In the genomic region with DNA sequence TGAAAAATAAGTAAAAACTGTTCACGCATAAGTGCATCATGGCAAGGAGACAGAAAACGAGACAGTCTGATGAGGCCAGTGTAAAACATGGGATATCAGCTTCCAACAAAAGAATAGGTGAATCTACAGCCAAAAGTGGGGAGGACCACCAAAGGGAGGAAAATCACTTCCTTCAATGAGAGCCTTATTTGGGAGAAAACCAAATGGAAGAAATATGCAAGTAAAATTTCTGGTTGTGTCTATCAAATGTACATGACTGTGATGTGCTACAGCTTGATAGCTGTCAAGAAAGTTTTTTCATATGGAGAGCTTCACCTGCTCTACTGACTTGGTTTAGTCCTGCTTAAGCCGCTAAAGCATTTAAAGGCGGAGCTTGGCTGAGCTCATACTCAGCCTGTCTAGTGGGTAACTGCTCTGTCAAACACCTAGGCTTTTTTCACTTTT, we compare ENCODE assay signal across 11 cellular contexts.
DNase-seq lines count a peak whose midpoint lies in the region; ATAC-seq, FAIRE-seq and TF ChIP-seq lines count a peak whose summit lies in the region.
"Had no signal": no experiment of that assay in that cellular context is flagged by ENCODE, and none has a peak within 500 bp of the region (broad histone marks: within the 10 kb centered on the region; RNA-seq: fewer than 3 reads in every experiment).

No MANE protein-coding gene starts in this region.

- no peaks in the 10 kb centered on the region for H3K79me2 ChIP-seq in HepG2 (ENCODE audit: insufficient read depth, low read length)

- intact Hi-C loops in HepG2 (cut with micrococcal nuclease; ENCODE audit: unreplicated experiment) (no loop called here), right lobe of liver (cut with DNase I) (no loop called here), uterus (cut with DNase I; ENCODE audit: low total_unique reads) (no loop called here)

- no peak overlapping the region for H3K27ac Mint-ChIP-seq in chondrocyte (ENCODE audit: unreplicated experiment)

- no TSS peak for BruUV-seq in HepG2 (replicated peaks; lab: Mats Ljungman, UMichigan)

- H3K4me3 ChIP-seq in HepG2 (replicated peaks in 1 of 3; ENCODE audit: insufficient read depth in 1 of 3, low read depth in 2 of 3, low read length in 3 of 3) = no peak overlapping the region
- H3K4me3 ChIP-seq in right lobe of liver = no peak overlapping the region
- H3K4me3 ChIP-seq in uterus = no peak overlapping the region
- no peak overlapping the region for H3K4me3 ChIP-seq in suprapubic skin
- no peak overlapping the region for H3K4me3 ChIP-seq in tibial nerve
- H3K4me3 ChIP-seq: coronary artery, tibial artery had no signal

- 2% methylated on average over 4 of the region's 4 CpGs for WGBS in HepG2 (ENCODE audit: low lambda C conversion rate)
- WGBS in right lobe of liver (ENCODE audit: insufficient coverage, low coverage, low lambda C conversion rate, missing lambda C conversion rate) = 46% methylated on average over 4 of the region's 4 CpGs
- 33% methylated on average over 4 of the region's 4 CpGs for WGBS in suprapubic skin
- WGBS in tibial nerve, 2 donors = 25 to 37% methylated on average over 4 of the region's 4 CpGs

- FAIRE-seq in HepG2 (lab: Jason Lieb, UNC) = no peak

- DNase-seq in HepG2 (ENCODE audit: low spot score) = no peak
- DNase-seq in right lobe of liver = no peak
- peak; percentile 46 for DNase-seq in OCI-M1 (lab: John Stamatoyannopoulos, UW)
- peak; percentile 56 for DNase-seq in iPS-NIHi11 (ENCODE audit: low spot score)
- no peak for DNase-seq in uterus
- no peak for DNase-seq in suprapubic skin (ENCODE audit: low spot score in 2 of 2)
- DNase-seq in chondrocyte (ENCODE audit: low spot score) = no peak
- DNase-seq in tibial nerve (ENCODE audit: low spot score in 2 of 2) = no peak
- DNase-seq: PC-3, tibial artery had no signal

- CTCF ChIA-PET in HepG2 (lab: Yijun Ruan, JAX; ENCODE audit: low intra/inter-chr PET ratio, low total read pairs) = no interaction called here

- H3K36me3 ChIP-seq in HepG2 (replicated peaks in 1 of 2; ENCODE audit: control insufficient read depth in 1 of 2, insufficient read depth in 2 of 2, low read length in 2 of 2) (no peaks in the 10 kb centered on the region), right lobe of liver (no peaks in the 10 kb centered on the region), uterus (no peaks in the 10 kb centered on the region), suprapubic skin (no peaks in the 10 kb centered on the region), tibial nerve (no peaks in the 10 kb centered on the region)
- H3K36me3 ChIP-seq: tibial artery had no signal

- no peak for TF ChIP-seq RAD21 in HepG2 (CRISPR knock-in tag; IDR thresholded peaks at IDR 0.05)

- no peaks in the 10 kb centered on the region for H4K20me1 ChIP-seq in HepG2 (ENCODE audit: insufficient read depth, low read length)

- TF ChIP-seq EP300 in HepG2 (IDR thresholded peaks at IDR 0.05; ENCODE audit: low read depth in 2 of 2, low read length in 2 of 2) (no peak), HepG2 (CRISPR knock-in tag; IDR thresholded peaks at IDR 0.05; ENCODE audit: borderline replicate concordance) (no peak), suprapubic skin (IDR thresholded peaks at IDR 0.05) (no peak), tibial nerve (IDR thresholded peaks at IDR 0.05) (no peak)

- H3K9me3 ChIP-seq in HepG2 (ENCODE audit: low read length) (no peaks in the 10 kb centered on the region), right lobe of liver (no peaks in the 10 kb centered on the region), uterus (no peaks in the 10 kb centered on the region), suprapubic skin (no peaks in the 10 kb centered on the region), tibial nerve (no peaks in the 10 kb centered on the region)
- H3K9me3 ChIP-seq: tibial artery had no signal

- H3K9me3 Mint-ChIP-seq in chondrocyte (ENCODE audit: low read depth) = no peaks in the 10 kb centered on the region

- H2AFZ ChIP-seq in HepG2 (ENCODE audit: low read length) = no peak overlapping the region

- H3K27me3 ChIP-seq in HepG2 (ENCODE audit: control insufficient read depth in 1 of 2, insufficient read depth in 2 of 2, low read length in 2 of 2) (no peaks in the 10 kb centered on the region; a peak in 1 of 5 replicates), right lobe of liver (no peaks in the 10 kb centered on the region), uterus (no peaks in the 10 kb centered on the region), suprapubic skin (no peaks in the 10 kb centered on the region), tibial nerve (no peaks in the 10 kb centered on the region)
- H3K27me3 ChIP-seq: tibial artery had no signal

- H3K36me3 Mint-ChIP-seq in chondrocyte (ENCODE audit: low read depth) = no peaks in the 10 kb centered on the region

- POLR2A ChIA-PET in HepG2 (lab: Yijun Ruan, JAX) = no interaction called here

- H3K4me1 ChIP-seq in HepG2 (ENCODE audit: insufficient read depth, low read length) = no peaks in the 10 kb centered on the region
- H3K4me1 ChIP-seq in right lobe of liver = no peaks in the 10 kb centered on the region
- no peaks in the 10 kb centered on the region for H3K4me1 ChIP-seq in uterus
- H3K4me1 ChIP-seq in suprapubic skin = no peaks in the 10 kb centered on the region
- no peaks in the 10 kb centered on the region for H3K4me1 ChIP-seq in tibial nerve
- H3K4me1 ChIP-seq: tibial artery had no signal

- H3K4me2 ChIP-seq in HepG2 (ENCODE audit: low read depth, low read length) = no peak overlapping the region

- ATAC-seq in HepG2 (no peak), right lobe of liver (no peak)
- ATAC-seq: PC-3 had no signal

- H3K4me1 Mint-ChIP-seq in chondrocyte (ENCODE audit: low read depth) = no peaks in the 10 kb centered on the region

- H3K27me3 Mint-ChIP-seq in chondrocyte (ENCODE audit: low read depth) = peaks cover 5% of the 10 kb centered on the region

- H3K4me3 Mint-ChIP-seq in chondrocyte (ENCODE audit: unreplicated experiment) = no peak overlapping the region

- H3K9ac ChIP-seq in HepG2 (ENCODE audit: insufficient read depth, low read depth, low read length) = no peak overlapping the region

- H3K27ac ChIP-seq in HepG2 (ENCODE audit: extremely low read length, insufficient read depth, low read length) = no peak overlapping the region
- no peak overlapping the region for H3K27ac ChIP-seq in right lobe of liver
- no peak overlapping the region for H3K27ac ChIP-seq in uterus
- no peak overlapping the region for H3K27ac ChIP-seq in suprapubic skin
- H3K27ac ChIP-seq in tibial nerve = no peak overlapping the region
- H3K27ac ChIP-seq: coronary artery, tibial artery had no signal

- no peak for TF ChIP-seq CTCF in HepG2 (CRISPR knock-in tag; IDR thresholded peaks at IDR 0.05)
- TF ChIP-seq CTCF in right lobe of liver (IDR thresholded peaks at IDR 0.05) = no peak
- TF ChIP-seq CTCF in uterus (IDR thresholded peaks at IDR 0.05) = no peak
- no peak for TF ChIP-seq CTCF in suprapubic skin (IDR thresholded peaks at IDR 0.05)
- TF ChIP-seq CTCF in chondrocyte (IDR thresholded peaks at IDR 0.05) = no peak
- TF ChIP-seq CTCF in tibial nerve (IDR thresholded peaks at IDR 0.05) = no peak

- in situ Hi-C loops in HepG2 (cut with HindIII; ENCODE audit: extremely low pct_ligation_motif_present, low pct_unique_long_range_greater_than_20kb) = no loop called here

- TF ChIP-seq POLR2A in HepG2 (IDR thresholded peaks at IDR 0.05; ENCODE audit: insufficient read depth in 1 of 2, low read depth in 2 of 2, low read length in 2 of 2) (no peak), right lobe of liver (IDR thresholded peaks at IDR 0.05) (no peak), uterus (IDR thresholded peaks at IDR 0.05) (no peak), suprapubic skin (IDR thresholded peaks at IDR 0.05) (no peak), tibial nerve (IDR thresholded peaks at IDR 0.05) (no peak)

TF ChIP-seq in HepG2, 621 proteins besides CTCF, POLR2A, EP300 and RAD21:
- TF ChIP-seq, protein P1, sequence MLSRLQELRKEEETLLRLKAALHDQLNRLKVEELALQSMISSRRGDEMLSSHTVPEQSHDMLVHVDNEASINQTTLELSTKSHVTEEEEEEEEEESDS (CRISPR knock-in tag; IDR thresholded peaks at IDR 0.05; ENCODE audit: borderline replicate concordance) = no peak
- TF ChIP-seq, protein P2, sequence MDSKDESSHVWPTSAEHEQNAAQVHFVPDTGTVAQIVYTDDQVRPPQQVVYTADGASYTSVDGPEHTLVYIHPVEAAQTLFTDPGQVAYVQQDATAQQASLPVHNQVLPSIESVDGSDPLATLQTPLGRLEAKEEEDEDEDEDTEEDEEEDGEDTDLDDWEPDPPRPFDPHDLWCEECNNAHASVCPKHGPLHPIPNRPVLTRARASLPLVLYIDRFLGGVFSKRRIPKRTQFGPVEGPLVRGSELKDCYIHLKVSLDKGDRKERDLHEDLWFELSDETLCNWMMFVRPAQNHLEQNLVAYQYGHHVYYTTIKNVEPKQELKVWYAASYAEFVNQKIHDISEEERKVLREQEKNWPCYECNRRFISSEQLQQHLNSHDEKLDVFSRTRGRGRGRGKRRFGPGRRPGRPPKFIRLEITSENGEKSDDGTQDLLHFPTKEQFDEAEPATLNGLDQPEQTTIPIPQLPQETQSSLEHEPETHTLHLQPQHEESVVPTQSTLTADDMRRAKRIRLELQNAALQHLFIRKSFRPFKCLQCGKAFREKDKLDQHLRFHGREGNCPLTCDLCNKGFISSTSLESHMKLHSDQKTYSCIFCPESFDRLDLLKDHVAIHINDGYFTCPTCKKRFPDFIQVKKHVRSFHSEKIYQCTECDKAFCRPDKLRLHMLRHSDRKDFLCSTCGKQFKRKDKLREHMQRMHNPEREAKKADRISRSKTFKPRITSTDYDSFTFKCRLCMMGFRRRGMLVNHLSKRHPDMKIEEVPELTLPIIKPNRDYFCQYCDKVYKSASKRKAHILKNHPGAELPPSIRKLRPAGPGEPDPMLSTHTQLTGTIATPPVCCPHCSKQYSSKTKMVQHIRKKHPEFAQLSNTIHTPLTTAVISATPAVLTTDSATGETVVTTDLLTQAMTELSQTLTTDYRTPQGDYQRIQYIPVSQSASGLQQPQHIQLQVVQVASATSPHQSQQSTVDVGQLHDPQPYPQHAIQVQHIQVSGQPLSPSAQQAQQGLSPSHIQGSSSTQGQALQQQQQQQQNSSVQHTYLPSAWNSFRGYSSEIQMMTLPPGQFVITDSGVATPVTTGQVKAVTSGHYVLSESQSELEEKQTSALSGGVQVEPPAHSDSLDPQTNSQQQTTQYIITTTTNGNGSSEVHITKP (CRISPR knock-in tag; IDR thresholded peaks at IDR 0.05; ENCODE audit: low read depth) = peak; percentile 96
- no peak for TF ChIP-seq ZFYVE20 (CRISPR knock-in tag; IDR thresholded peaks at IDR 0.05; ENCODE audit: borderline replicate concordance, low read depth)

Comparison
In these comparisons a context has a peak if more than half of its experiments do, and no peak if none do; other contexts are left out.
1. DNase-seq: peak in OCI-M1 (single experiment) and iPS-NIHi11 (single experiment); none in HepG2 (single experiment), right lobe of liver (0 of 3), uterus (0 of 2), suprapubic skin (0 of 2), chondrocyte (single experiment) and tibial nerve (0 of 2).